Comparison of ENCODE assay signal across 1 cellular context in genomic region chr19:14440049-14440448, GRCh38.
TF ChIP-seq lines count a peak whose summit lies in the region.

No MANE protein-coding gene starts in this region.

TF ChIP-seq in GM12878, 131 proteins besides CTCF, POLR2A, EP300 and RAD21 (continued from another document):
- TF ChIP-seq MLLT1 (IDR thresholded peaks at IDR 0.05) (0 out of 2 replicates have a peak, but pooled peaks have one; percentile 19), CUX1 (IDR thresholded peaks at IDR 0.05; ENCODE audit: insufficient replicate concordance, low read depth, low read length) (no peak), TARDBP (IDR thresholded peaks at IDR 0.05; ENCODE audit: borderline replicate concordance) (no peak), BHLHE40 (IDR thresholded peaks at IDR 0.05; ENCODE audit: borderline replicate concordance in 1 of 2, low read depth in 2 of 2, low read length in 1 of 2) (0 out of 4 replicates have a peak, but pooled peaks of 1 of the 2 experiments have one; percentile 15), MEF2B (IDR thresholded peaks at IDR 0.05; ENCODE audit: partially characterized antibody, poor library complexity, severe bottlenecking) (peak; percentile 44), YY1 (IDR thresholded peaks at IDR 0.05; ENCODE audit: low read depth, low read length) (peak; percentile 86), ETV6 (conservative IDR thresholded peaks at IDR 0.05 in 1 of 2, IDR thresholded peaks at IDR 0.05 in 1 of 2; ENCODE audit: borderline replicate concordance in 1 of 2, low read depth in 1 of 2) (no peak; a peak in 1 of 4 replicates), E2F8 (IDR thresholded peaks at IDR 0.05; ENCODE audit: low read depth, partially characterized antibody) (peak; percentile 43), GABPA (IDR thresholded peaks at IDR 0.05; ENCODE audit: low read depth) (peak; percentile 71), ZNF24 (IDR thresholded peaks at IDR 0.05) (no peak), MTA2 (IDR thresholded peaks at IDR 0.05; ENCODE audit: low read depth) (0 out of 2 replicates have a peak, but pooled peaks have one; percentile 33), NR2C1 (IDR thresholded peaks at IDR 0.05) (peak; percentile 14; the same call in 1 of the 2 replicates)
